Comparison of ENCODE assay signal across 2 cellular contexts in genomic region chr1:111789666-111790316, GRCh38.
A peak's percentile ranks its signal among the peaks of the same experiment; 100 is the strongest.
TF ChIP-seq lines count a peak whose summit lies in the region.

No MANE protein-coding gene starts in this region.

TF ChIP-seq in HepG2, 621 proteins besides CTCF, POLR2A, EP300 and RAD21 (continued from another document):
- TF ChIP-seq, protein P1, sequence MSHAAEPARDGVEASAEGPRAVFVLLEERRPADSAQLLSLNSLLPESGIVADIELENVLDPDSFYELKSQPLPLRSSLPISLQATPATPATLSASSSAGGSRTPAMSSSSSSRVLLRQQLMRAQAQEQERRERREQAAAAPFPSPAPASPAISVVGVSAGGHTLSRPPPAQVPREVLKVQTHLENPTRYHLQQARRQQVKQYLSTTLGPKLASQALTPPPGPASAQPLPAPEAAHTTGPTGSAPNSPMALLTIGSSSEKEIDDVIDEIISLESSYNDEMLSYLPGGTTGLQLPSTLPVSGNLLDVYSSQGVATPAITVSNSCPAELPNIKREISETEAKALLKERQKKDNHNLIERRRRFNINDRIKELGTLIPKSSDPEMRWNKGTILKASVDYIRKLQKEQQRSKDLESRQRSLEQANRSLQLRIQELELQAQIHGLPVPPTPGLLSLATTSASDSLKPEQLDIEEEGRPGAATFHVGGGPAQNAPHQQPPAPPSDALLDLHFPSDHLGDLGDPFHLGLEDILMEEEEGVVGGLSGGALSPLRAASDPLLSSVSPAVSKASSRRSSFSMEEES (CRISPR knock-in tag; IDR thresholded peaks at IDR 0.05), result no peak
- TF ChIP-seq CEBPB (IDR thresholded peaks at IDR 0.05; ENCODE audit: borderline replicate concordance, low read depth, low read length), result peak; percentile 16; the same call in 1 of the 2 replicates

TF ChIP-seq in HEK293T, 16 proteins besides CTCF, POLR2A, EP300 and RAD21 (continued from another document):
- TF ChIP-seq, protein P2, sequence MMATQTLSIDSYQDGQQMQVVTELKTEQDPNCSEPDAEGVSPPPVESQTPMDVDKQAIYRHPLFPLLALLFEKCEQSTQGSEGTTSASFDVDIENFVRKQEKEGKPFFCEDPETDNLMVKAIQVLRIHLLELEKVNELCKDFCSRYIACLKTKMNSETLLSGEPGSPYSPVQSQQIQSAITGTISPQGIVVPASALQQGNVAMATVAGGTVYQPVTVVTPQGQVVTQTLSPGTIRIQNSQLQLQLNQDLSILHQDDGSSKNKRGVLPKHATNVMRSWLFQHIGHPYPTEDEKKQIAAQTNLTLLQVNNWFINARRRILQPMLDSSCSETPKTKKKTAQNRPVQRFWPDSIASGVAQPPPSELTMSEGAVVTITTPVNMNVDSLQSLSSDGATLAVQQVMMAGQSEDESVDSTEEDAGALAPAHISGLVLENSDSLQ (IDR thresholded peaks at IDR 0.05), result no peak
- no peak for TF ChIP-seq LEF1 (IDR thresholded peaks at IDR 0.05; ENCODE audit: borderline replicate concordance)
- TF ChIP-seq FOXM1 (IDR thresholded peaks at IDR 0.05; ENCODE audit: borderline replicate concordance), result no peak
- no peak for TF ChIP-seq FOXA1 (IDR thresholded peaks at IDR 0.05)
- no peak for TF ChIP-seq HDGF (IDR thresholded peaks at IDR 0.05; ENCODE audit: borderline replicate concordance)
